Comparison of ENCODE assay signal across 8 cellular contexts in genomic region chr11:11843233-11843632, GRCh38. TPM values are rescaled to one million over a fixed set of nuclear protein-coding genes. Genes with fewer than 3 reads are reported as not detected.
DNase-seq lines count a peak whose midpoint lies in the region; ATAC-seq and TF ChIP-seq lines count a peak whose summit lies in the region.

No MANE protein-coding gene starts in this region.

- peak overlapping the region; percentile 94 for H3K9ac ChIP-seq in DND-41 (ENCODE audit: low read depth, low read length)

- H3K27me3 ChIP-seq in DND-41 (ENCODE audit: insufficient read depth, low read length, poor library complexity) (no peaks in the 10 kb centered on the region), mononuclear cell (ENCODE audit: insufficient read depth, low read length) (no peaks in the 10 kb centered on the region)

- ATAC-seq in DND-41 (ENCODE audit: insufficient read depth, low read depth) = no peak
- no peak for ATAC-seq in GM18870 (IDR thresholded peaks at IDR 0.05; ENCODE audit: unreplicated experiment)
- ATAC-seq in HG02938 (IDR thresholded peaks at IDR 0.05; ENCODE audit: unreplicated experiment) = no peak

- DNase-seq in DND-41 (no peak), LHCN-M2 (ENCODE audit: low read depth) (peak; percentile 67), choroid plexus epithelial cell (ENCODE audit: low read depth) (peak; percentile 90), NCI-H82 (lab: John Stamatoyannopoulos, UW) (no peak), NCI-H524 (lab: John Stamatoyannopoulos, UW) (no peak)

- no peaks in the 10 kb centered on the region for H3K36me3 ChIP-seq in DND-41 (ENCODE audit: insufficient read depth, low read length)

- H3K4me1 ChIP-seq in DND-41 (ENCODE audit: insufficient read depth, low read length) = peaks cover 37% of the 10 kb centered on the region
- H3K4me1 ChIP-seq in mononuclear cell (ENCODE audit: insufficient read depth, low read length) = peaks cover 31% of the 10 kb centered on the region

- peak overlapping the region; percentile 76 to 82 for H3K4me3 ChIP-seq in DND-41 (ENCODE audit: low read depth in 1 of 2, low read length in 2 of 2)
- peak overlapping the region; percentile 86 for H3K4me3 ChIP-seq in choroid plexus epithelial cell (ENCODE audit: low read depth, low read length)
- peak overlapping the region; percentile 81 for H3K4me3 ChIP-seq in mononuclear cell (ENCODE audit: low read length)

- TF ChIP-seq CTCF in DND-41 (IDR thresholded peaks at IDR 0.05; ENCODE audit: borderline replicate concordance, extremely low read depth, low read length, poor library complexity, severe bottlenecking) (no peak), choroid plexus epithelial cell (conservative IDR thresholded peaks at IDR 0.05; ENCODE audit: low read depth, low read length) (no peak)

- H3K4me2 ChIP-seq in DND-41 (ENCODE audit: insufficient read depth, low read length) = peak overlapping the region; percentile 70

- H4K20me1 ChIP-seq in DND-41 (ENCODE audit: insufficient read depth, low read length) = peaks cover 41% of the 10 kb centered on the region; the same call in 1 of the 2 replicates

- H3K27ac ChIP-seq in DND-41 (ENCODE audit: low read length) = peak overlapping the region; percentile 78

- H3K9me3 ChIP-seq in DND-41 (ENCODE audit: insufficient read depth, low read length, severe bottlenecking) = no peaks in the 10 kb centered on the region
- no peaks in the 10 kb centered on the region for H3K9me3 ChIP-seq in mononuclear cell (ENCODE audit: low read depth, low read length)

- peaks cover 64% of the 10 kb centered on the region for H3K79me2 ChIP-seq in DND-41 (ENCODE audit: insufficient read depth, low read length)

- H2AFZ ChIP-seq in DND-41 (ENCODE audit: low read depth, low read length) = no peak overlapping the region

RNA-seq across cellular contexts. Expression of gene USP47, which starts 1.5 kb away (rescaled TPM):
- 34.9 and 47.8 TPM in 2 replicates for total RNA-seq in LHCN-M2 (2014; rRNA removed)
- 13.4 TPM for polyA plus RNA-seq in LHCN-M2 (2012)
- 169 TPM for total RNA-seq in mononuclear cell

Comparison
In these comparisons a context has a peak if more than half of its experiments do, and no peak if none do; other contexts are left out.
1. DNase-seq: peak in LHCN-M2 (single experiment) and choroid plexus epithelial cell (single experiment); none in DND-41 (single experiment), NCI-H82 (single experiment) and NCI-H524 (0 of 2).
2. Peak in every context shown above with its lines, with median percentiles within 50 percentile points of each other: H3K4me3 ChIP-seq.